ENCODE assay signal across 1 cellular context in genomic region chr5:126376443-126376842, GRCh38.
TF ChIP-seq lines count a peak whose summit lies in the region.

No MANE protein-coding gene starts in this region.

TF ChIP-seq in GM23338, 12 proteins besides CTCF, POLR2A, EP300 and RAD21 (continued from another document):
- TF ChIP-seq ETS1 (IDR thresholded peaks at IDR 0.05) (no peak), CREB1 (CRISPR knock-in tag; IDR thresholded peaks at IDR 0.05; ENCODE audit: low read depth) (no peak), POLR2AphosphoS5 (IDR thresholded peaks at IDR 0.05; ENCODE audit: low read depth) (no peak), ZNF114 (CRISPR knock-in tag; IDR thresholded peaks at IDR 0.05) (no peak), ZNF462 (CRISPR knock-in tag; IDR thresholded peaks at IDR 0.05) (no peak), STAT1 (IDR thresholded peaks at IDR 0.05; ENCODE audit: unreplicated experiment) (no peak), EZH2phosphoT487 (IDR thresholded peaks at IDR 0.05; ENCODE audit: unreplicated experiment) (no peak), REST (IDR thresholded peaks at IDR 0.05; ENCODE audit: unreplicated experiment) (no peak)
